In genomic region chr1:170168263-170168662, GRCh38 we compare ENCODE assay signal across 8 cellular contexts. TPM values are rescaled to one million over a fixed set of nuclear protein-coding genes. Genes with fewer than 3 reads are reported as not detected.
A peak's percentile ranks its signal among the peaks of the same experiment; 100 is the strongest.
DNase-seq lines count a peak whose midpoint lies in the region; ATAC-seq and TF ChIP-seq lines count a peak whose summit lies in the region.

No MANE protein-coding gene starts in this region.

- H3K4me1 ChIP-seq in HEK293 (ENCODE audit: control insufficient read depth, insufficient read depth, low read length), result peaks cover 8% of the 10 kb centered on the region; the same call in 1 of the 2 replicates

- POLR2A ChIA-PET in AG04450 (lab: Yijun Ruan, JAX) (no interaction called here), HEK293 (lab: Yijun Ruan, JAX) (no interaction called here)

- H3K36me3 ChIP-seq in HEK293 (ENCODE audit: control insufficient read depth in 2 of 2, insufficient read depth in 1 of 2, low read length in 2 of 2), result no peaks in the 10 kb centered on the region

- no peak overlapping the region for H3K27ac Mint-ChIP-seq in activated naive CD4-positive, alpha-beta T cell treated with anti-CD3 and anti-CD28 coated beads, Interleukin-2, amount 50 U/mL, for 72 hours

- peak; percentile 7 for DNase-seq in AG04450 (ENCODE audit: low read depth, low spot score)
- DNase-seq in hepatic stellate cell (ENCODE audit: low spot score), result peak; percentile 40
- DNase-seq in NCI-H82 (lab: John Stamatoyannopoulos, UW), result no peak
- DNase-seq in activated naive CD4-positive, alpha-beta T cell treated with anti-CD3 and anti-CD28 coated beads, Interleukin-2, amount 50 U/mL, for 72 hours (ENCODE audit: low spot score in 2 of 2), result no peak

- H3K36me3 Mint-ChIP-seq in activated naive CD4-positive, alpha-beta T cell treated with anti-CD3 and anti-CD28 coated beads, Interleukin-2, amount 50 U/mL, for 72 hours, result peaks cover 4% of the 10 kb centered on the region in 2 donors

- H3K9me3 Mint-ChIP-seq in activated naive CD4-positive, alpha-beta T cell treated with anti-CD3 and anti-CD28 coated beads, Interleukin-2, amount 50 U/mL, for 72 hours, result peaks cover 9 to 12% of the 10 kb centered on the region in 2 donors

- H3K27ac ChIP-seq in AG04450 (ENCODE audit: low read depth, low read length) (no peak overlapping the region), HEK293 (ENCODE audit: extremely low read depth, low read depth, low read length) (no peak overlapping the region)

- H3K27me3 ChIP-seq in AG04450 (ENCODE audit: control insufficient read depth, insufficient read depth, low read length), result no peaks in the 10 kb centered on the region

- H3K4me3 ChIP-seq in AG04450 (ENCODE audit: low read depth, low read length), result peak overlapping the region; percentile 17; the same call in 1 of the 2 replicates
- no peak overlapping the region for H3K4me3 ChIP-seq in HEK293 (ENCODE audit: low read depth, low read length)

- TF ChIP-seq CTCF in AG04450 (IDR thresholded peaks at IDR 0.05; ENCODE audit: low read depth, low read length) (no peak), HEK293 (tag by site-specific recombination; IDR thresholded peaks at IDR 0.05) (no peak)

- CTCF ChIA-PET in AG04450 (lab: Charles Lee), result interaction anchor here (0.6 to 0.7 kb wide), 2 partner anchors 86 to 507 kb away, joined by 3 read pairs; no protein-coding TSS in a partner anchor
- CTCF ChIA-PET in HEK293 (lab: Yijun Ruan, JAX), result interaction anchor here (0.6 to 0.7 kb wide), 2 partner anchors 30 to 240 kb away, joined by 4 to 5 read pairs; no protein-coding TSS in a partner anchor

- ATAC-seq in SK-N-SH treated with all-trans-retinoic acid at 6 μM for 48 hours, result peak; percentile 86
- ATAC-seq in HG03342 (IDR thresholded peaks at IDR 0.05; ENCODE audit: unreplicated experiment), result no peak
- ATAC-seq in activated naive CD4-positive, alpha-beta T cell treated with anti-CD3 and anti-CD28 coated beads, Interleukin-2, amount 50 U/mL, for 72 hours, result no peak
- no peak for ATAC-seq in HG03521 (IDR thresholded peaks at IDR 0.05; ENCODE audit: unreplicated experiment)

- H3K9me3 ChIP-seq in AG04450 (ENCODE audit: control insufficient read depth, insufficient read depth, low read length), result no peaks in the 10 kb centered on the region
- no peaks in the 10 kb centered on the region for H3K9me3 ChIP-seq in HEK293 (ENCODE audit: control insufficient read depth, insufficient read depth, low read depth, low read length)

TF ChIP-seq in HEK293, 187 proteins besides CTCF, POLR2A, EP300 and RAD21 (continues in another document):
- TF ChIP-seq ZNF549 (tag by site-specific recombination; IDR thresholded peaks at IDR 0.05) (no peak), ZNF280D (tag by site-specific recombination; IDR thresholded peaks at IDR 0.05) (no peak)

TF ChIP-seq in SK-N-SH treated with all-trans-retinoic acid at 6 μM for 48 hours, 23 proteins besides CTCF, POLR2A, EP300 and RAD21:
- TF ChIP-seq ZC3H10 (CRISPR knock-in tag; IDR thresholded peaks at IDR 0.05), result 0 out of 2 replicates have a peak, but pooled peaks have one; percentile 52
- TF ChIP-seq ARNTL (CRISPR knock-in tag; IDR thresholded peaks at IDR 0.05; ENCODE audit: borderline replicate concordance, low read depth), result no peak

RNA-seq across cellular contexts. Expression of gene NTMT2, which starts 22.5 kb away (rescaled TPM):
- not detected in 2 replicates for polyA plus RNA-seq in AG04450 (2011; rRNA removed)
- not detected in 2 replicates for polyA minus RNA-seq in AG04450 (2011; rRNA and poly(A)+ RNA removed)
- not detected for total RNA-seq in activated naive CD4-positive, alpha-beta T cell treated with anti-CD3 and anti-CD28 coated beads, Interleukin-2, amount 50 U/mL, for 72 hours

Comparison
In these comparisons a context has a peak if more than half of its experiments do, and no peak if none do; other contexts are left out.
1. DNase-seq: peak in AG04450 (single experiment) and hepatic stellate cell (single experiment); none in NCI-H82 (single experiment) and activated naive CD4-positive, alpha-beta T cell treated with anti-CD3 and anti-CD28 coated beads, Interleukin-2, amount 50 U/mL, for 72 hours (0 of 2).